12 cellular contexts compared by ENCODE assay signal in the genomic region with DNA sequence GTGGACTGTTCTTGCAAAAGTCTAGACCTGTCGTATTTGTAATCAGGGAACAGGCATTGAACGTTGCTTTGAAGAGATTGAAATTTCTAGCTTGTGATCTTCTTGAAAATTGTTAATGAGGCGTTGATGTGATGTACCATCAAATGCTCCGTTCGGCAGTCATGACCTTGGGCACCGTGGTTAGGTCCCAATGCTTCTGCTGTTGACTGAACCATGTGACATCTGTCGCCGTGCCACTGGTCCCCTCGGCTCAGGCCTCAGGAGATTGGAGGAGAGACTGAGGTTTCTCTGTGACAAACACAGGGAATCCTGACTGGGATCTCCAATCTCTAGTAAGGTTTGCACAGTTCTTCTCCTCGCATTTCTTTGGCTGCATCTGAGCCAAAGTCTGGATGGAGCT. TPM values are rescaled to one million over a fixed set of nuclear protein-coding genes. Genes with fewer than 3 reads are reported as not detected.
DNase-seq lines count a peak whose midpoint lies in the region; ATAC-seq and TF ChIP-seq lines count a peak whose summit lies in the region.
"Had no signal": no experiment of that assay in that cellular context is flagged by ENCODE, and none has a peak within 500 bp of the region (broad histone marks: within the 10 kb centered on the region; RNA-seq: fewer than 3 reads in every experiment).

No MANE protein-coding gene starts in this region.

- H3K36me3 ChIP-seq in breast epithelium = no peaks in the 10 kb centered on the region
- H3K36me3 ChIP-seq: tibial artery had no signal

- DNase-seq in SIG-M5 treated with dmso at 0.1 percent for 504 hours (lab: John Stamatoyannopoulos, UW; ENCODE audit: unreplicated experiment) (peak; percentile 36), SIG-M5 (lab: John Stamatoyannopoulos, UW) (no peak), NOMO-1 treated with DMSO at 0.1 percent for 48 hours (lab: John Stamatoyannopoulos, UW; ENCODE audit: unreplicated experiment) (peak; percentile 27), breast epithelium (ENCODE audit: low spot score in 2 of 2) (no peak), pons (ENCODE audit: low spot score) (no peak), RKO (ENCODE audit: low spot score) (no peak)
- peak; percentile 16 to 19 for DNase-seq in stimulated activated CD4-positive, alpha-beta T cell treated with anti-CD3 and anti-CD28 coated beads, Interleukin-2, amount 100 ng/mL, for 48 hours
- DNase-seq: 8988T, NCI-H187 treated with DMSO at 0.1 percent for 48 hours had no signal

- no peaks in the 10 kb centered on the region for H3K4me1 ChIP-seq in breast epithelium

- no peak for ATAC-seq in HG03175 (IDR thresholded peaks at IDR 0.05; ENCODE audit: unreplicated experiment)

- no peaks in the 10 kb centered on the region for H3K27me3 ChIP-seq in breast epithelium

- H3K27ac ChIP-seq in breast epithelium = peak overlapping the region in 1 of 2 donors; percentile 52
- H3K27ac ChIP-seq: SK-N-MC, tibial artery had no signal

- TF ChIP-seq POLR2A in breast epithelium (IDR thresholded peaks at IDR 0.05) = no peak

- no peak for TF ChIP-seq CTCF in breast epithelium (IDR thresholded peaks at IDR 0.05)

- intact Hi-C loops in breast epithelium (cut with DNase I; ENCODE audit: low total_unique reads) = loop anchor here (5.0 kb wide), 1 partner anchor 640 kb away; no protein-coding TSS in a partner anchor

- peak overlapping the region in 2 of 3 donors; percentile 31 to 49 for H3K4me3 ChIP-seq in breast epithelium
- H3K4me3 ChIP-seq: SK-N-MC had no signal

- H3K9me3 ChIP-seq in breast epithelium = no peaks in the 10 kb centered on the region
- H3K9me3 ChIP-seq: tibial artery had no signal

RNA-seq across cellular contexts. Expression of gene KCNAB2, which starts 18.1 kb away (rescaled TPM):
- 10 to 100 TPM in 1 of 3 donors, 1 to 10 TPM in 2; 6.9 to 19.8 (median 9.8) TPM for total RNA-seq in breast epithelium

RNA-seq across cellular contexts. Expression of gene NPHP4, which starts 35.4 kb away (rescaled TPM):
- 10 to 100 TPM in 2 of 3 donors, 1 to 10 TPM in 1; 7.0 to 18.7 (median 18.1) TPM for total RNA-seq in breast epithelium

Comparison
In these comparisons a context has a peak if more than half of its experiments do, and no peak if none do; other contexts are left out.
1. DNase-seq: peak in SIG-M5 treated with dmso at 0.1 percent for 504 hours (single experiment), NOMO-1 treated with DMSO at 0.1 percent for 48 hours (single experiment) and stimulated activated CD4-positive, alpha-beta T cell treated with anti-CD3 and anti-CD28 coated beads, Interleukin-2, amount 100 ng/mL, for 48 hours (2 of 2); none in SIG-M5 (single experiment), breast epithelium (0 of 2), pons (single experiment) and RKO (single experiment).